Comparison of ENCODE assay signal across 25 cellular contexts in the genomic region with DNA sequence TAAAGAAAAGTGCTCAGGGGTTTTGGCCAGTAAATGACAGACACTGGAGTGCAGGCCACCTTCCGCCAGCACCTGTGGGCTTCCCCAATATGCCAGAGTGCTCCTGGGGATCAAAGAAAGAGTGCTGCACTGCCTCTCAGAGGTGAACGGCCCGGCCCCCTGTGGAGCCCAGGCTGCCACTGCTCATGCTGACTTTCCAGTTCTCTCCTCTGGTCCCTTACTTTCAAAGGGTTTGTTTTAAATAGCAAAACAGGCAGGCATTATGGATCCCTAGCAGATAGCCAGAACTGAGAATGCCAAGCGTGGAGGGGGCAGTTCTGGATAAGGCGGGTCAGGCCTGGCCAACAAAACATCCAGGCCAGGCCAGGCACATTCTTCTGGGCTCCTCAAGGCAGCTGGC. TPM values are rescaled to one million over a fixed set of nuclear protein-coding genes. Genes with fewer than 3 reads are reported as not detected.
DNase-seq lines count a peak whose midpoint lies in the region; ATAC-seq, FAIRE-seq and TF ChIP-seq lines count a peak whose summit lies in the region.
"Had no signal": no experiment of that assay in that cellular context is flagged by ENCODE, and none has a peak within 500 bp of the region (broad histone marks: within the 10 kb centered on the region; RNA-seq: fewer than 3 reads in every experiment).

No MANE protein-coding gene starts in this region.

- no peak overlapping the region for H3K27ac ChIP-seq in H9 (ENCODE audit: insufficient read length, low read depth, low read length)
- no peak overlapping the region for H3K27ac ChIP-seq in K562 (ENCODE audit: extremely low read depth, low read depth, low read length)
- no peak overlapping the region for H3K27ac ChIP-seq in mesendoderm (ENCODE audit: low read depth, low read length)
- H3K27ac ChIP-seq: BLaER1 treated with 17β-estradiol and CSF1 and Interleukin-3, amounts not matched to agents 10 nM and 100 nM; HL-60; SJSA1 had no signal

- H3K4me2 ChIP-seq in H9 (ENCODE audit: insufficient read depth, insufficient read length, low read length): no peak overlapping the region
- H3K4me2 ChIP-seq in K562 (ENCODE audit: insufficient read depth, low read length): no peak overlapping the region
- H3K4me2 ChIP-seq in mesendoderm (ENCODE audit: low read length): no peak overlapping the region

- no peak overlapping the region for H3K4me3 ChIP-seq in K562
- no peak overlapping the region for H3K4me3 ChIP-seq in mesendoderm (ENCODE audit: low read length)
- H3K4me3 ChIP-seq: BLaER1 treated with 17β-estradiol and CSF1 and Interleukin-3, amounts not matched to agents 10 nM and 100 nM; SJSA1 had no signal

- no peaks in the 10 kb centered on the region for H3K27me3 Mint-ChIP-seq in H9 (ENCODE audit: low read depth)
- peaks cover 9 to 23% of the 10 kb centered on the region in 2 donors for H3K27me3 Mint-ChIP-seq in natural killer cell treated with Interleukin-12 subunit alpha and Interleukin-12 subunit beta and Interleukin-15 and Interleukin-18, amount 100 ng/mL, for 72 hours

- H2BK5ac ChIP-seq in H9 (ENCODE audit: insufficient read length, low read length): no peak overlapping the region
- H2BK5ac ChIP-seq in mesendoderm (ENCODE audit: low read length): no peak overlapping the region

- DNase-seq in ELF-1 (ENCODE audit: low read depth, low spot score) (peak; percentile 53), H9 (peak; percentile 66), K562 (ENCODE audit: extremely low read depth in 1 of 4, low spot score in 3 of 4) (no peak), mesendoderm (peak; percentile 28), left colon (no peak), RPMI8226 (no peak), kidney glomerular epithelial cell (lab: John Stamatoyannopoulos, UW) (no peak)
- no peak for DNase-seq in natural killer cell treated with Interleukin-12 subunit alpha and Interleukin-12 subunit beta and Interleukin-15 and Interleukin-18, amount 100 ng/mL, for 72 hours (ENCODE audit: low spot score)
- DNase-seq: ACHN; CD8-positive, alpha-beta T cell; GDM1; GOT3; KG1; NCI-H1105; NCI-H1694; NCI-H2081; NCI-H2227 treated with DMSO at 0.1 percent for 48 hours; NCI-H510A; NCI-H82; T-helper 1 cell had no signal

- H3K79me1 ChIP-seq in H9 (ENCODE audit: insufficient read depth, low read depth, low read length, poor library complexity, severe bottlenecking) (no peaks in the 10 kb centered on the region), mesendoderm (ENCODE audit: low read length) (no peaks in the 10 kb centered on the region)

- intact Hi-C loops in K562 (cut with micrococcal nuclease) (no loop called here), left colon (cut with DNase I, micrococcal nuclease) (loop anchor here in 1 of 2 donors (10.0 kb wide), 1 partner anchor 197 kb away; no protein-coding TSS in a partner anchor)

- H4K8ac ChIP-seq in H9 (replicated peaks; ENCODE audit: insufficient read length, low read depth, low read length) (no peak overlapping the region), mesendoderm (ENCODE audit: low read depth, low read length) (no peak overlapping the region)

- H3K56ac ChIP-seq in H9 (ENCODE audit: insufficient read length, low read depth, low read length): no peak overlapping the region
- H3K56ac ChIP-seq in mesendoderm (ENCODE audit: low read length): no peak overlapping the region

- no peaks in the 10 kb centered on the region for H3K36me3 ChIP-seq in K562 (ENCODE audit: control insufficient read depth, insufficient read depth, low read length)
- H3K36me3 ChIP-seq in mesendoderm (ENCODE audit: control insufficient read depth, insufficient read depth, low read length): no peaks in the 10 kb centered on the region
- H3K36me3 ChIP-seq: SJSA1 had no signal

- no peak for TF ChIP-seq EP300 in K562 (IDR thresholded peaks at IDR 0.05; ENCODE audit: low read length)

- in situ Hi-C loops in K562 (cut with MboI): loop anchor here (25.0 kb wide), 1 partner anchor 195 kb away; no protein-coding TSS in a partner anchor

- FAIRE-seq in K562 (lab: Jason Lieb, UNC): no peak
- FAIRE-seq: GM18507 had no signal

- H3K27ac Mint-ChIP-seq in H9: no peak overlapping the region
- no peak overlapping the region for H3K27ac Mint-ChIP-seq in natural killer cell treated with Interleukin-12 subunit alpha and Interleukin-12 subunit beta and Interleukin-15 and Interleukin-18, amount 100 ng/mL, for 72 hours
- H3K27ac Mint-ChIP-seq: CD8-positive, alpha-beta T cell had no signal

- no peak for TF ChIP-seq POLR2A in K562 (conservative IDR thresholded peaks at IDR 0.05)

- ATAC-seq in K562 (peak; percentile 60; the same call in 2 of the 3 replicates), left colon (no peak)
- ATAC-seq in natural killer cell treated with Interleukin-12 subunit alpha and Interleukin-12 subunit beta and Interleukin-15 and Interleukin-18, amount 100 ng/mL, for 72 hours: no peak
- ATAC-seq: CD8-positive, alpha-beta T cell; Panc1 had no signal

- H2AK5ac ChIP-seq in H9 (ENCODE audit: insufficient read length, low read length): no peak overlapping the region
- H2AK5ac ChIP-seq in mesendoderm (ENCODE audit: low read length): no peak overlapping the region

- no peaks in the 10 kb centered on the region; the same call in 1 of the 2 replicates for H3K4me1 ChIP-seq in H9 (ENCODE audit: insufficient read depth, low read length)
- H3K4me1 ChIP-seq in K562 (replicated peaks in 1 of 2; ENCODE audit: control insufficient read depth in 2 of 2, insufficient read depth in 2 of 2, low read length in 2 of 2): no peaks in the 10 kb centered on the region; a peak in 1 of 5 replicates
- H3K4me1 ChIP-seq in mesendoderm (ENCODE audit: control insufficient read depth, low read depth, low read length): no peaks in the 10 kb centered on the region
- H3K4me1 ChIP-seq: SJSA1 had no signal

- no peak overlapping the region for H3T11ph ChIP-seq in H9 (ENCODE audit: low read length)

- TF ChIP-seq CTCF in H9 (conservative IDR thresholded peaks at IDR 0.05) (no peak), K562 (IDR thresholded peaks at IDR 0.05 in 2 of 3, conservative IDR thresholded peaks at IDR 0.05 in 1 of 3; ENCODE audit: insufficient read depth in 2 of 3, low read depth in 1 of 3, low read length in 3 of 3) (no peak)

- H3K14ac ChIP-seq in H9 (ENCODE audit: insufficient read depth, low read length): no peak overlapping the region

- CTCF ChIA-PET in K562 (lab: Yijun Ruan, JAX; ENCODE audit: low intra/inter-chr PET ratio): interaction anchor here (0.6 kb wide), 1 partner anchor 546 kb away, joined by 3 read pairs; no protein-coding TSS in a partner anchor

- H3K23ac ChIP-seq in H9 (ENCODE audit: insufficient read length, low read depth, low read length) (no peak overlapping the region), mesendoderm (ENCODE audit: low read length) (no peak overlapping the region)

- BruUV-seq in K562 (replicated peaks; lab: Mats Ljungman, UMichigan): no TSS peak

- H4K5ac ChIP-seq in H9 (ENCODE audit: insufficient read length, low read depth, low read length) (no peak overlapping the region), mesendoderm (ENCODE audit: low read length) (no peak overlapping the region)

- H2BK120ac ChIP-seq in H9 (ENCODE audit: low read depth, low read length, poor library complexity, severe bottlenecking): no peak overlapping the region
- no peak overlapping the region for H2BK120ac ChIP-seq in mesendoderm (ENCODE audit: low read depth, low read length)

- no peak overlapping the region for H4K91ac ChIP-seq in H9 (ENCODE audit: insufficient read length, low read depth, low read length)

- H3K36me3 Mint-ChIP-seq in H9 (ENCODE audit: insufficient read depth in 1 of 3, low read depth in 3 of 3): no peaks in the 10 kb centered on the region
- H3K36me3 Mint-ChIP-seq in natural killer cell treated with Interleukin-12 subunit alpha and Interleukin-12 subunit beta and Interleukin-15 and Interleukin-18, amount 100 ng/mL, for 72 hours: no peaks in the 10 kb centered on the region
- H3K36me3 Mint-ChIP-seq: CD8-positive, alpha-beta T cell had no signal

- H3K4me3 Mint-ChIP-seq in H9: no peak overlapping the region
- H3K4me3 Mint-ChIP-seq in natural killer cell treated with Interleukin-12 subunit alpha and Interleukin-12 subunit beta and Interleukin-15 and Interleukin-18, amount 100 ng/mL, for 72 hours: no peak overlapping the region
- H3K4me3 Mint-ChIP-seq: CD8-positive, alpha-beta T cell had no signal

- H3K18ac ChIP-seq in H9 (ENCODE audit: insufficient read length, low read depth, low read length): no peak overlapping the region
- no peak overlapping the region for H3K18ac ChIP-seq in mesendoderm (ENCODE audit: low read length)

- no peak for TF ChIP-seq RAD21 in K562 (CRISPR knock-in tag; conservative IDR thresholded peaks at IDR 0.05 in 1 of 2, IDR thresholded peaks at IDR 0.05 in 1 of 2)

- H3K79me2 ChIP-seq in H9 (ENCODE audit: insufficient read depth, low read length) (no peaks in the 10 kb centered on the region), K562 (ENCODE audit: control insufficient read depth, insufficient read depth, low read length) (no peaks in the 10 kb centered on the region), mesendoderm (ENCODE audit: control insufficient read depth, insufficient read depth, low read length) (no peaks in the 10 kb centered on the region)

- no CpG with 5 or more reads among the region's 5 CpGs for WGBS in H9 (ENCODE audit: extremely low coverage, insufficient read length, low lambda C conversion rate)
- WGBS in K562 (ENCODE audit: insufficient coverage, low coverage, missing lambda C conversion rate): 17% methylated on average over 5 of the region's 5 CpGs
- WGBS in mesendoderm (ENCODE audit: extremely low coverage, insufficient coverage, low lambda C conversion rate): no CpG with 5 or more reads among the region's 5 CpGs

- H2AFZ ChIP-seq in H9 (ENCODE audit: low read length) (no peak overlapping the region), K562 (ENCODE audit: low read depth, low read length) (no peak overlapping the region)

- H4K20me1 ChIP-seq in H9 (ENCODE audit: control insufficient read depth, insufficient read depth, insufficient read length): no peaks in the 10 kb centered on the region
- H4K20me1 ChIP-seq in K562 (replicated peaks; ENCODE audit: control insufficient read depth, insufficient read depth, low read length): no peaks in the 10 kb centered on the region; the same call in 1 of the 2 replicates

- H2BK12ac ChIP-seq in H9 (ENCODE audit: insufficient read length, low read depth, low read length): no peak overlapping the region

- no peaks in the 10 kb centered on the region for H3K27me3 ChIP-seq in H9 (ENCODE audit: insufficient read depth, low read length)
- H3K27me3 ChIP-seq in K562 (ENCODE audit: control insufficient read depth in 2 of 2, insufficient read depth in 2 of 2, low read length in 2 of 2): peaks cover 16 to 48% of the 10 kb centered on the region in 2 experiments
- H3K27me3 ChIP-seq in mesendoderm (ENCODE audit: insufficient read depth, low read length, poor library complexity): no peaks in the 10 kb centered on the region
- H3K27me3 ChIP-seq: BLaER1 treated with 17β-estradiol and CSF1 and Interleukin-3, amounts not matched to agents 10 nM and 100 nM had no signal

- H3K9me1 ChIP-seq in K562 (ENCODE audit: control insufficient read depth, insufficient read depth, low read length): no peaks in the 10 kb centered on the region

- peaks cover 10 to 13% of the 10 kb centered on the region in 2 experiments for H3K4me1 Mint-ChIP-seq in H9
- no peaks in the 10 kb centered on the region for H3K4me1 Mint-ChIP-seq in natural killer cell treated with Interleukin-12 subunit alpha and Interleukin-12 subunit beta and Interleukin-15 and Interleukin-18, amount 100 ng/mL, for 72 hours (ENCODE audit: low read depth in 2 of 2)

- H3K4ac ChIP-seq in H9 (ENCODE audit: low read depth, low read length) (no peak overlapping the region), mesendoderm (ENCODE audit: low read depth, low read length) (no peak overlapping the region)

- no peaks in the 10 kb centered on the region for H3K23me2 ChIP-seq in H9 (ENCODE audit: insufficient read length, low read depth, low read length, poor library complexity, severe bottlenecking)

- H2BK15ac ChIP-seq in H9 (ENCODE audit: low read depth, low read length) (no peak overlapping the region), mesendoderm (replicated peaks; ENCODE audit: low read depth) (no peak overlapping the region)

- H3K9me3 ChIP-seq in H9 (ENCODE audit: control insufficient read depth, low read depth, low read length) (no peaks in the 10 kb centered on the region), K562 (replicated peaks; ENCODE audit: control insufficient read depth, insufficient read depth, low read depth, low read length) (no peaks in the 10 kb centered on the region)
- H3K9me3 ChIP-seq: BLaER1 treated with 17β-estradiol and CSF1 and Interleukin-3, amounts not matched to agents 10 nM and 100 nM; SJSA1 had no signal

- POLR2A ChIA-PET in K562 (lab: Yijun Ruan, JAX): no interaction called here

- no peak overlapping the region for H2BK20ac ChIP-seq in H9 (ENCODE audit: low read depth, low read length, poor library complexity, severe bottlenecking)

- H3K9ac ChIP-seq in H9 (ENCODE audit: extremely low read depth, insufficient read length, low read length) (no peak overlapping the region), K562 (ENCODE audit: insufficient read depth in 1 of 2, low read depth in 2 of 2, low read length in 2 of 2) (no peak overlapping the region), mesendoderm (ENCODE audit: low read length) (no peak overlapping the region)
- H3K9ac ChIP-seq: BLaER1 treated with 17β-estradiol and CSF1 and Interleukin-3, amounts not matched to agents 10 nM and 100 nM had no signal

- no peaks in the 10 kb centered on the region for H3K9me3 Mint-ChIP-seq in H9
- H3K9me3 Mint-ChIP-seq in natural killer cell treated with Interleukin-12 subunit alpha and Interleukin-12 subunit beta and Interleukin-15 and Interleukin-18, amount 100 ng/mL, for 72 hours: no peaks in the 10 kb centered on the region
- H3K9me3 Mint-ChIP-seq: CD8-positive, alpha-beta T cell had no signal

RNA-seq across cellular contexts. Expression of a gene that starts 59.6 kb away (rescaled TPM):
- total RNA-seq in H9 (2021): 159 and 162 TPM in 2 replicates
- 137 and 269 TPM in 2 replicates for total RNA-seq in K562 (2011; cell fraction: chromatin; rRNA removed; ENCODE audit: low replicate concordance)
- 93.4 and 96.3 TPM in 2 replicates for total RNA-seq in K562 (2011; cell fraction: nucleolus; rRNA removed)
- total RNA-seq in K562 (2011; cell fraction: nucleoplasm; rRNA removed): 70.5 and 93.0 TPM in 2 replicates
- total RNA-seq in K562 (2014; rRNA removed): 45.3 and 49.0 TPM in 2 replicates
- total RNA-seq in K562 (2014; rRNA removed; fragmentation: Illumina TruSeq; extraction: Trizol): 99.2 and 135 TPM in 2 replicates
- 70.0 and 74.0 TPM in 2 replicates for total RNA-seq in K562 (2015; rRNA removed; fragmentation: Illumina TruSeq; extraction: Trizol)
- total RNA-seq in K562 (2021): 90.8 and 100 TPM in 2 replicates
- 28.6 and 31.0 TPM in 2 replicates for polyA plus RNA-seq in K562 (2011; rRNA removed)
- polyA plus RNA-seq in K562 (2011; cell fraction: cytosol; rRNA removed): 10.2 and 10.8 TPM in 2 replicates
- polyA plus RNA-seq in K562 (2011; cell fraction: nucleus; rRNA removed): 15.5 and 18.7 TPM in 2 replicates
- polyA plus RNA-seq in K562 (2012): 13.6 and 19.8 TPM in 2 replicates
- polyA plus RNA-seq in K562 (2014; fragmentation: Illumina TruSeq; extraction: Trizol): 31.0 and 33.3 TPM in 2 replicates
- polyA plus RNA-seq in K562 (2014; fragmentation: Nextera tagmentation; extraction: Ambion mirVana): 10 to 100 TPM; 13.6 to 21.8 TPM
- polyA plus RNA-seq in K562 (2014; rRNA removed): 47.5 and 57.7 TPM in 2 replicates
- polyA minus RNA-seq in K562 (2011; rRNA and poly(A)+ RNA removed): 157 and 236 TPM in 2 replicates
- 51.0 and 56.2 TPM in 2 replicates for polyA minus RNA-seq in K562 (2011; cell fraction: cytosol; rRNA and poly(A)+ RNA removed)
- 73.0 and 111 TPM in 2 replicates for polyA minus RNA-seq in K562 (2011; cell fraction: nucleus; rRNA and poly(A)+ RNA removed)
- 75.7 TPM for polyA plus RNA-seq in mesendoderm (2013, experiment 1 of 2)
- 76.8 TPM for polyA plus RNA-seq in mesendoderm (2013, experiment 2 of 2)
- total RNA-seq in left colon: 10 to 100 TPM; 80.2 to 94.7 TPM
- total RNA-seq in natural killer cell treated with Interleukin-12 subunit alpha and Interleukin-12 subunit beta and Interleukin-15 and Interleukin-18, amount 100 ng/mL, for 72 hours: 100 to 1,000 TPM; 248 to 253 TPM

Comparison
In these comparisons a context has a peak if more than half of its experiments do, and no peak if none do; other contexts are left out.
1. DNase-seq: peak in ELF-1 (single experiment), H9 (single experiment) and mesendoderm (single experiment); none in K562 (0 of 4), left colon (0 of 2), natural killer cell treated with Interleukin-12 subunit alpha and Interleukin-12 subunit beta and Interleukin-15 and Interleukin-18, amount 100 ng/mL, for 72 hours (single experiment), RPMI8226 (single experiment) and kidney glomerular epithelial cell (single experiment).